In the genomic region with DNA sequence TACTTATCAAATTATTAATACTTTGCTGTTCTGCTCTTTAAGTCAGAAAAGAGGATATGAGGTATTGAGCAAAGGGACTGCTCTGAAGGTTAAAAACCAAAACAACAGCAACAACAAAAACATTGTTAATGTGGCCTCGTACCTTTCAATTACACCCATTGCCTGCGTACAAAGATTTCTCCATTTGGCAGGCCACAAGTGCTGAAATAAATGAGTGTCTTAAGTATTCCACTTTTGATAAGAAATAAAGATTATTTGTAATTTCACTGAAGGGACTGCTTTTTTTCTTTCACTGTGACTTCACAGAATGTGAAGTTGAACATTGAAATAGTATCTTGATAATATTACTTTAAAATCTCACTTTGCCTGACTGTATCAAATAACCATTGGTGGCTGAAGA, we compare ENCODE assay signal across 20 cellular contexts.
"Had no signal": no experiment of that assay in that cellular context is flagged by ENCODE, and none has a peak within 500 bp of the region (broad histone marks: within the 10 kb centered on the region; RNA-seq: fewer than 3 reads in every experiment).

No MANE protein-coding gene starts in this region.

- H3K27ac Mint-ChIP-seq: activated CD4-positive, alpha-beta memory T cell treated with anti-CD3 and anti-CD28 coated beads for 36 hours; activated CD4-positive, alpha-beta T cell treated with anti-CD3 and anti-CD28 coated beads, Interleukin-2, amount 10 ng/mL, durations not matched to agents 7 days and 5 days; activated naive CD4-positive, alpha-beta T cell treated with anti-CD3 and anti-CD28 coated beads, Interleukin-2, amount 10 ng/mL, durations not matched to agents 7 days and 5 days; activated naive CD8-positive, alpha-beta T cell treated with anti-CD3 and anti-CD28 coated beads for 36 hours; activated T-helper 17 cell treated with anti-CD3 and anti-CD28 coated beads, Interleukin-2, amount 50 U/mL, for 72 hours; T-helper 17 cell had no signal

- H3K27me3 Mint-ChIP-seq: activated CD4-positive, alpha-beta memory T cell treated with anti-CD3 and anti-CD28 coated beads for 36 hours; activated CD4-positive, alpha-beta T cell treated with anti-CD3 and anti-CD28 coated beads, Interleukin-2, amount 10 ng/mL, durations not matched to agents 7 days and 5 days; activated naive CD4-positive, alpha-beta T cell treated with anti-CD3 and anti-CD28 coated beads, Interleukin-2, amount 10 ng/mL, durations not matched to agents 7 days and 5 days; activated naive CD8-positive, alpha-beta T cell treated with anti-CD3 and anti-CD28 coated beads for 36 hours; activated T-helper 17 cell treated with anti-CD3 and anti-CD28 coated beads, Interleukin-2, amount 50 U/mL, for 72 hours; T-helper 17 cell had no signal

- H3K4me3 Mint-ChIP-seq: activated CD4-positive, alpha-beta memory T cell treated with anti-CD3 and anti-CD28 coated beads for 36 hours; activated CD4-positive, alpha-beta T cell treated with anti-CD3 and anti-CD28 coated beads, Interleukin-2, amount 10 ng/mL, durations not matched to agents 7 days and 5 days; activated naive CD4-positive, alpha-beta T cell treated with anti-CD3 and anti-CD28 coated beads, Interleukin-2, amount 10 ng/mL, durations not matched to agents 7 days and 5 days; activated naive CD8-positive, alpha-beta T cell treated with anti-CD3 and anti-CD28 coated beads for 36 hours; activated T-cell treated with anti-CD3 and anti-CD28 coated beads, Interleukin-2, amount 50 U/mL, for 4 hours; activated T-helper 17 cell treated with anti-CD3 and anti-CD28 coated beads, Interleukin-2, amount 50 U/mL, for 72 hours; T-helper 17 cell had no signal

- H3K36me3 ChIP-seq: Peyer's patch had no signal

- ATAC-seq: activated T-cell treated with anti-CD3 and anti-CD28 coated beads, Interleukin-2, amount 50 U/mL, for 4 hours; activated T-helper 17 cell treated with anti-CD3 and anti-CD28 coated beads, Interleukin-2, amount 50 U/mL, for 72 hours; T-helper 17 cell had no signal

- H3K4me1 Mint-ChIP-seq: activated CD4-positive, alpha-beta T cell treated with anti-CD3 and anti-CD28 coated beads, Interleukin-2, amount 10 ng/mL, durations not matched to agents 7 days and 5 days; activated naive CD4-positive, alpha-beta T cell treated with anti-CD3 and anti-CD28 coated beads, Interleukin-2, amount 10 ng/mL, durations not matched to agents 7 days and 5 days; activated naive CD8-positive, alpha-beta T cell treated with anti-CD3 and anti-CD28 coated beads for 36 hours; activated T-helper 17 cell treated with anti-CD3 and anti-CD28 coated beads, Interleukin-2, amount 50 U/mL, for 72 hours; T-helper 17 cell had no signal

- H3K4me1 ChIP-seq: Peyer's patch had no signal

- DNase-seq: activated CD4-positive, alpha-beta memory T cell treated with anti-CD3 and anti-CD28 coated beads for 36 hours; activated CD4-positive, alpha-beta T cell treated with anti-CD3 and anti-CD28 coated beads, Interleukin-2, amount 10 ng/mL, durations not matched to agents 7 days and 5 days; activated CD4-positive, CD25-positive, alpha-beta regulatory T cell; activated CD8-positive, alpha-beta memory T cell treated with anti-CD3 and anti-CD28 coated beads for 24 hours; activated gamma-delta T cell; activated naive CD4-positive, alpha-beta T cell treated with anti-CD3 and anti-CD28 coated beads, Interleukin-2, amount 10 ng/mL, durations not matched to agents 7 days and 5 days; activated naive CD8-positive, alpha-beta T cell treated with anti-CD3 and anti-CD28 coated beads for 36 hours; activated T-cell treated with anti-CD3 and anti-CD28 coated beads, Interleukin-2, amount 50 U/mL, for 4 hours; MM.1S; NCI-H1105 treated with DMSO at 0.1 percent for 48 hours; NCI-H1436 treated with DMSO at 0.1 percent for 48 hours; NCI-H187; NCI-H510A treated with DMSO at 0.1 percent for 48 hours; NCI-H69; Peyer's patch; SHP77 treated with DMSO at 0.1 percent for 48 hours; T-helper 17 cell; T-helper 9 cell had no signal

- H3K27me3 ChIP-seq: Peyer's patch had no signal

- H3K36me3 Mint-ChIP-seq: activated CD4-positive, alpha-beta memory T cell treated with anti-CD3 and anti-CD28 coated beads for 36 hours; activated naive CD4-positive, alpha-beta T cell treated with anti-CD3 and anti-CD28 coated beads, Interleukin-2, amount 10 ng/mL, durations not matched to agents 7 days and 5 days; activated naive CD8-positive, alpha-beta T cell treated with anti-CD3 and anti-CD28 coated beads for 36 hours had no signal

- H3K9me3 ChIP-seq: Peyer's patch had no signal

- H3K27ac ChIP-seq: Peyer's patch, RWPE1 had no signal

- H3K9me3 Mint-ChIP-seq: activated CD4-positive, alpha-beta memory T cell treated with anti-CD3 and anti-CD28 coated beads for 36 hours; activated CD4-positive, alpha-beta T cell treated with anti-CD3 and anti-CD28 coated beads, Interleukin-2, amount 10 ng/mL, durations not matched to agents 7 days and 5 days; activated naive CD8-positive, alpha-beta T cell treated with anti-CD3 and anti-CD28 coated beads for 36 hours; activated T-cell treated with anti-CD3 and anti-CD28 coated beads, Interleukin-2, amount 50 U/mL, for 4 hours; activated T-helper 17 cell treated with anti-CD3 and anti-CD28 coated beads, Interleukin-2, amount 50 U/mL, for 72 hours had no signal

- H3K4me3 ChIP-seq: Peyer's patch had no signal
